In genomic region chr6:133101790-133102189, GRCh38 we compare ENCODE assay signal across 22 cellular contexts.
DNase-seq lines count a peak whose midpoint lies in the region; ATAC-seq and TF ChIP-seq lines count a peak whose summit lies in the region.
"Had no signal": no experiment of that assay in that cellular context is flagged by ENCODE, and none has a peak within 500 bp of the region (broad histone marks: within the 10 kb centered on the region; RNA-seq: fewer than 3 reads in every experiment).

No MANE protein-coding gene starts in this region.

- H2BK15ac ChIP-seq in IMR-90 (ENCODE audit: low read depth, low read length) (0 out of 3 replicates have a peak overlapping the region, but pooled peaks have one; percentile 4), mesenchymal stem cell (ENCODE audit: low read depth, poor library complexity, severe bottlenecking) (no peak overlapping the region)

- H3K27me3 Mint-ChIP-seq in Calu3 (ENCODE audit: unreplicated experiment) = no peaks in the 10 kb centered on the region

- H2BK12ac ChIP-seq in mesenchymal stem cell (ENCODE audit: low read length in 2 of 2) = no peak overlapping the region

- no peaks in the 10 kb centered on the region for H3K9me1 ChIP-seq in IMR-90 (ENCODE audit: insufficient read depth, low read length)

- H2BK120ac ChIP-seq in IMR-90 (ENCODE audit: low read depth, low read length) (peak overlapping the region; percentile 78), mesenchymal stem cell (ENCODE audit: low read depth, low read length) (no peak overlapping the region)

- H3K79me1 ChIP-seq in IMR-90 (ENCODE audit: low read depth in 1 of 2, low read length in 2 of 2) = no peaks in the 10 kb centered on the region
- H3K79me1 ChIP-seq in mesenchymal stem cell (replicated peaks; ENCODE audit: low read length, poor library complexity, severe bottlenecking) = no peaks in the 10 kb centered on the region

- H3K27ac ChIP-seq in IMR-90 (ENCODE audit: insufficient read depth, low read length) = no peak overlapping the region
- H3K27ac ChIP-seq in mesenchymal stem cell (ENCODE audit: low read length, poor library complexity, severe bottlenecking) = no peak overlapping the region
- H3K27ac ChIP-seq: BLaER1 treated with 17β-estradiol and CSF1 and Interleukin-3, amounts not matched to agents 10 nM and 100 nM had no signal

- peak overlapping the region; percentile 45 for H3K4me3 Mint-ChIP-seq in Calu3 (ENCODE audit: low read depth, unreplicated experiment)
- H3K4me3 Mint-ChIP-seq: CD8-positive, alpha-beta T cell had no signal

- 0 out of 2 replicates have a peak overlapping the region, but pooled peaks have one; percentile 53 for H3K14ac ChIP-seq in IMR-90 (replicated peaks; ENCODE audit: low read depth, low read length)
- no peak overlapping the region for H3K14ac ChIP-seq in mesenchymal stem cell (ENCODE audit: low read length in 2 of 2)

- peaks cover 3% of the 10 kb centered on the region for H3K9me3 Mint-ChIP-seq in Calu3 (ENCODE audit: low read depth, unreplicated experiment)
- H3K9me3 Mint-ChIP-seq: CD8-positive, alpha-beta T cell had no signal

- CTCF ChIA-PET in Calu3 (lab: Charles Lee) = no interaction called here
- CTCF ChIA-PET in IMR-90 (lab: Yijun Ruan, JAX) = no interaction called here

- TF ChIP-seq POLR2A in IMR-90 (IDR thresholded peaks at IDR 0.05; ENCODE audit: low read depth, low read length) = no peak

- peak overlapping the region; percentile 75; the same call in 1 of the 2 replicates for H2BK20ac ChIP-seq in IMR-90 (ENCODE audit: low read depth, low read length)

- DNase-seq in Calu3 = no peak
- peak; percentile 51 for DNase-seq in IMR-90
- peak; percentile 15 for DNase-seq in astrocyte of the hippocampus (ENCODE audit: low read depth, low spot score)
- DNase-seq in mesenchymal stem cell = peak; percentile 11
- DNase-seq in NCI-H1105 (lab: John Stamatoyannopoulos, UW) = no peak
- no peak for DNase-seq in mucosa of gallbladder (ENCODE audit: low spot score)
- DNase-seq in activated CD4-positive, alpha-beta T cell treated with anti-CD3 and anti-CD28 coated beads, Interleukin-2, amount 50 U/mL, for 4 hours = no peak
- DNase-seq: 8988T; CD8-positive, alpha-beta T cell; DMS153; GDM1; GOT3; NCI-H1092 treated with DMSO at 0.1 percent for 48 hours; NCI-H146; NCI-H2029 treated with DMSO at 0.1 percent for 48 hours; NCI-H226; NCI-H510A treated with DMSO at 0.1 percent for 48 hours; NCI-H774; NK-92 treated with Interleukin-12 subunit alpha and Interleukin-12 subunit beta, amount 100 ng/mL, for 24 hours; SIG-M5 had no signal

- no peak overlapping the region for H3K4me2 ChIP-seq in IMR-90 (ENCODE audit: low read depth, low read length)
- no peak overlapping the region for H3K4me2 ChIP-seq in mesenchymal stem cell (ENCODE audit: low read length, poor library complexity, severe bottlenecking)
- H3K4me2 ChIP-seq: BLaER1 treated with 17β-estradiol and CSF1 and Interleukin-3, amounts not matched to agents 10 nM and 100 nM had no signal

- peaks cover 6% of the 10 kb centered on the region for H3K36me3 Mint-ChIP-seq in Calu3 (ENCODE audit: insufficient read depth, unreplicated experiment)
- H3K36me3 Mint-ChIP-seq: CD8-positive, alpha-beta T cell had no signal

- 0 out of 2 replicates have a peak overlapping the region, but pooled peaks have one; percentile 84 for H2AK5ac ChIP-seq in IMR-90 (ENCODE audit: low read depth, low read length)
- H2AK5ac ChIP-seq in mesenchymal stem cell (ENCODE audit: low read length, severe bottlenecking) = no peak overlapping the region

- no TSS peak for BruUV-seq in Calu3 (replicated peaks; lab: Mats Ljungman, UMichigan)
- no TSS peak for BruUV-seq in IMR-90 (replicated peaks; lab: Mats Ljungman, UMichigan)

- in situ Hi-C loops in IMR-90 (cut with MboI; ENCODE audit: low sequenced_read_pairs) = no loop called here

- intact Hi-C loops in Calu3 (cut with micrococcal nuclease; ENCODE audit: unreplicated experiment) = no loop called here
- intact Hi-C loops in IMR-90 (cut with micrococcal nuclease) = no loop called here

- H4K91ac ChIP-seq in IMR-90 (ENCODE audit: insufficient read depth, low read depth, low read length) = no peak overlapping the region
- H4K91ac ChIP-seq in mesenchymal stem cell (ENCODE audit: low read length) = no peak overlapping the region

- ATAC-seq in IMR-90 (ENCODE audit: low read depth) = no peak
- ATAC-seq: CD8-positive, alpha-beta T cell; Panc1 had no signal

- H3K27ac Mint-ChIP-seq in Calu3 (ENCODE audit: unreplicated experiment) = peak overlapping the region; percentile 16
- H3K27ac Mint-ChIP-seq: CD8-positive, alpha-beta T cell had no signal

- peaks cover 34% of the 10 kb centered on the region for H3K4me1 Mint-ChIP-seq in Calu3 (ENCODE audit: low read depth, unreplicated experiment)

- no peak overlapping the region for H2AK9ac ChIP-seq in IMR-90 (replicated peaks; ENCODE audit: low read depth, low read length, poor library complexity)

- no peak overlapping the region for H2AFZ ChIP-seq in IMR-90 (replicated peaks; ENCODE audit: low read length, poor library complexity)
- H2AFZ ChIP-seq in mesenchymal stem cell (ENCODE audit: low read depth, low read length) = no peak overlapping the region

- no peak overlapping the region for H3K9ac ChIP-seq in IMR-90 (ENCODE audit: low read depth, low read length)
- no peak overlapping the region for H3K9ac ChIP-seq in mesenchymal stem cell (ENCODE audit: low read length)
- H3K9ac ChIP-seq: BLaER1 treated with 17β-estradiol and CSF1 and Interleukin-3, amounts not matched to agents 10 nM and 100 nM had no signal

- H3K4me1 ChIP-seq in IMR-90 (ENCODE audit: control insufficient read depth, insufficient read depth, low read length) = peaks cover 4% of the 10 kb centered on the region; the same call in 1 of the 2 replicates
- H3K4me1 ChIP-seq in mesenchymal stem cell (ENCODE audit: control insufficient read depth, insufficient read depth, low read depth, low read length) = no peaks in the 10 kb centered on the region

- H2BK5ac ChIP-seq in IMR-90 (ENCODE audit: low read depth, low read length, poor library complexity, severe bottlenecking) (no peak overlapping the region), mesenchymal stem cell (ENCODE audit: low read depth, low read length, poor library complexity, severe bottlenecking) (no peak overlapping the region)

- dilution Hi-C loops in IMR-90 (cut with HindIII; ENCODE audit: low sequenced_read_pairs, unreplicated experiment) = no loop called here

- H3K23ac ChIP-seq in IMR-90 (ENCODE audit: low read depth, low read length) (no peak overlapping the region), mesenchymal stem cell (ENCODE audit: low read length in 2 of 2) (no peak overlapping the region)

- no peak overlapping the region for H3K4me3 ChIP-seq in IMR-90 (ENCODE audit: insufficient read depth, low read depth, low read length)
- H3K4me3 ChIP-seq in mesenchymal stem cell (ENCODE audit: insufficient read depth in 1 of 2, low read depth in 1 of 2, low read length in 2 of 2) = no peak overlapping the region
- H3K4me3 ChIP-seq: BLaER1 treated with 17β-estradiol and CSF1 and Interleukin-3, amounts not matched to agents 10 nM and 100 nM had no signal

- H3K9me3 ChIP-seq in IMR-90 (ENCODE audit: control insufficient read depth, insufficient read depth, low read length) (no peaks in the 10 kb centered on the region), mesenchymal stem cell (ENCODE audit: control insufficient read depth, low read length) (no peaks in the 10 kb centered on the region)
- H3K9me3 ChIP-seq: BLaER1 treated with 17β-estradiol and CSF1 and Interleukin-3, amounts not matched to agents 10 nM and 100 nM had no signal

- H3K56ac ChIP-seq in IMR-90 (ENCODE audit: extremely low read depth, insufficient read depth, low read length) = no peak overlapping the region

- no peak overlapping the region for H4K5ac ChIP-seq in IMR-90 (ENCODE audit: low read depth, low read length)

- no peaks in the 10 kb centered on the region for H3K27me3 ChIP-seq in IMR-90 (ENCODE audit: control insufficient read depth, insufficient read depth, low read length)
- no peaks in the 10 kb centered on the region for H3K27me3 ChIP-seq in mesenchymal stem cell (ENCODE audit: control insufficient read depth in 1 of 2, insufficient read depth in 1 of 2, low read length in 2 of 2)
- H3K27me3 ChIP-seq: BLaER1 treated with 17β-estradiol and CSF1 and Interleukin-3, amounts not matched to agents 10 nM and 100 nM had no signal

- no peaks in the 10 kb centered on the region for H4K20me1 ChIP-seq in IMR-90 (ENCODE audit: insufficient read depth, low read length)
- H4K20me1 ChIP-seq: BLaER1 treated with 17β-estradiol and CSF1 and Interleukin-3, amounts not matched to agents 10 nM and 100 nM had no signal

- TF ChIP-seq RAD21 in IMR-90 (IDR thresholded peaks at IDR 0.05; ENCODE audit: low read length) = no peak

- H3K36me3 ChIP-seq in IMR-90 (ENCODE audit: control insufficient read depth, insufficient read depth, low read length) (no peaks in the 10 kb centered on the region), mesenchymal stem cell (ENCODE audit: control insufficient read depth in 1 of 2, insufficient read depth in 2 of 2, low read depth in 1 of 2, low read length in 2 of 2) (no peaks in the 10 kb centered on the region)
- H3K36me3 ChIP-seq: BLaER1 treated with 17β-estradiol and CSF1 and Interleukin-3, amounts not matched to agents 10 nM and 100 nM had no signal

- POLR2A ChIA-PET in IMR-90 (lab: Charles Lee; ENCODE audit: unreplicated experiment) = no interaction called here

- TF ChIP-seq CTCF in Calu3 (IDR thresholded peaks at IDR 0.05; ENCODE audit: unreplicated experiment) (no peak), IMR-90 (conservative IDR thresholded peaks at IDR 0.05; ENCODE audit: low read depth, low read length) (no peak)

- H3K18ac ChIP-seq in IMR-90 (ENCODE audit: low read depth, low read length) = peak overlapping the region; percentile 69; the same call in 1 of the 2 replicates
- H3K18ac ChIP-seq in mesenchymal stem cell (ENCODE audit: low read depth in 1 of 2, low read length in 2 of 2) = no peak overlapping the region

- H4K8ac ChIP-seq in IMR-90 (ENCODE audit: low read depth in 2 of 2, low read length in 2 of 2) (0 out of 4 replicates have a peak overlapping the region, but pooled peaks of 1 of the 2 experiments have one; percentile 27), mesenchymal stem cell (ENCODE audit: low read length) (no peak overlapping the region)

- H3K4ac ChIP-seq in IMR-90 (ENCODE audit: low read depth, low read length) = peak overlapping the region; percentile 55; the same call in 1 of the 2 replicates
- no peak overlapping the region for H3K4ac ChIP-seq in mesenchymal stem cell (ENCODE audit: low read depth in 1 of 2, low read length in 2 of 2)

TF ChIP-seq in IMR-90, 13 proteins besides CTCF, POLR2A, EP300 and RAD21 (continues in another document):
- TF ChIP-seq, protein P1, sequence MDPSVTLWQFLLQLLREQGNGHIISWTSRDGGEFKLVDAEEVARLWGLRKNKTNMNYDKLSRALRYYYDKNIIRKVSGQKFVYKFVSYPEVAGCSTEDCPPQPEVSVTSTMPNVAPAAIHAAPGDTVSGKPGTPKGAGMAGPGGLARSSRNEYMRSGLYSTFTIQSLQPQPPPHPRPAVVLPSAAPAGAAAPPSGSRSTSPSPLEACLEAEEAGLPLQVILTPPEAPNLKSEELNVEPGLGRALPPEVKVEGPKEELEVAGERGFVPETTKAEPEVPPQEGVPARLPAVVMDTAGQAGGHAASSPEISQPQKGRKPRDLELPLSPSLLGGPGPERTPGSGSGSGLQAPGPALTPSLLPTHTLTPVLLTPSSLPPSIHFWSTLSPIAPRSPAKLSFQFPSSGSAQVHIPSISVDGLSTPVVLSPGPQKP (IDR thresholded peaks at IDR 0.05; ENCODE audit: borderline replicate concordance, low read depth, low read length) = no peak

Comparison
In these comparisons a context has a peak if more than half of its experiments do, and no peak if none do; other contexts are left out.
1. DNase-seq: peak in IMR-90 (single experiment), astrocyte of the hippocampus (single experiment) and mesenchymal stem cell (single experiment); none in Calu3 (single experiment), NCI-H1105 (single experiment), mucosa of gallbladder (single experiment) and activated CD4-positive, alpha-beta T cell treated with anti-CD3 and anti-CD28 coated beads, Interleukin-2, amount 50 U/mL, for 4 hours (0 of 2).